13 cellular contexts compared by ENCODE assay signal in the genomic region with DNA sequence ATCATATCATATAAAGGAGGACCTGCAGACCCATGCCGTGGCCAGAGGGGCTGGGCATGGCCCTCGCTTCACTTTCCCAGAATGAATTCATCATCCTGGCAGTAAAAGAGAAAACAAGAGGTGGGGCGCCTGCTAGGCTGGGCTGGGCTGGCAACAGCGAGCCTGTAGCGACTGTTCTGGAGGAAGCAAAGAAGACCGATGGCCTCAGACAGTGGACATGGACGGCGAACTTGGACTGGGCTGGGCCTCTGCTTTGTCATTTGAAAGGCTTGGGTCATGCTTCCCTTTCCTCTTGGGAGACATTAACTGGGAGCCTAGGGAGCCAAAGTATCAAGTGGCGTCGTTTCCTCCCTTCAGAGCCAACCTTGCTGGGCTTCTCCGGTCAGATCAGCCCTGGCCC. TPM values are rescaled to one million over a fixed set of nuclear protein-coding genes. Genes with fewer than 3 reads are reported as not detected.
A peak's percentile ranks its signal among the peaks of the same experiment; 100 is the strongest.
DNase-seq lines count a peak whose midpoint lies in the region; ATAC-seq and TF ChIP-seq lines count a peak whose summit lies in the region.
"Had no signal": no experiment of that assay in that cellular context is flagged by ENCODE, and none has a peak within 500 bp of the region (broad histone marks: within the 10 kb centered on the region; RNA-seq: fewer than 3 reads in every experiment).

No MANE protein-coding gene starts in this region.

- DNase-seq in T-helper 17 cell (no peak), heart left ventricle (no peak), naive B cell (no peak), iPS-NIHi7 (ENCODE audit: extremely low spot score) (no peak), foreskin fibroblast (no peak)
- no peak for DNase-seq in stimulated activated CD4-positive, alpha-beta T cell treated with anti-CD3 and anti-CD28 coated beads, Interleukin-4, amount 100 ng/mL, for 24 hours
- DNase-seq: activated CD8-positive, alpha-beta T cell treated with anti-CD3 and anti-CD28 coated beads, Interleukin-2, amount 10 ng/mL, durations not matched to agents 7 days and 5 days; dermis blood vessel endothelial cell; immature natural killer cell; T-cell had no signal

- H3K36me3 ChIP-seq in heart left ventricle (no peaks in the 10 kb centered on the region), thymus (ENCODE audit: control insufficient read depth, insufficient read depth) (no peaks in the 10 kb centered on the region)

- H3K9me3 Mint-ChIP-seq in naive B cell, result peaks cover 0 to 2% (median 0%) of the 10 kb centered on the region in 7 donors
- H3K9me3 Mint-ChIP-seq: activated naive CD4-positive, alpha-beta T cell treated with anti-CD3 and anti-CD28 coated beads, Interleukin-2, amount 50 U/mL, for 72 hours; T-cell had no signal

- 32 to 39% (median 34%) methylated on average over 11 of the region's 11 CpGs for WGBS in heart left ventricle, 4 donors
- 59% methylated on average over 11 of the region's 11 CpGs for WGBS in thymus

- H3K4me3 ChIP-seq in heart left ventricle (peak overlapping the region in 11 of 12 donors; percentile 3 to 50 (median 30)), thymus (ENCODE audit: low read length) (peak overlapping the region; percentile 48), foreskin fibroblast (ENCODE audit: low read depth in 1 of 2, low read length in 2 of 2) (no peak overlapping the region)

- TF ChIP-seq CTCF in heart left ventricle (IDR thresholded peaks at IDR 0.05) (no peak), foreskin fibroblast (IDR thresholded peaks at IDR 0.05; ENCODE audit: low read depth, low read length) (no peak)

- no peaks in the 10 kb centered on the region for H3K9me3 ChIP-seq in T-helper 17 cell (ENCODE audit: control insufficient read depth, low read length, poor library complexity, severe bottlenecking)
- no peaks in the 10 kb centered on the region for H3K9me3 ChIP-seq in heart left ventricle
- H3K9me3 ChIP-seq in thymus (ENCODE audit: control insufficient read depth), result no peaks in the 10 kb centered on the region

- H3K36me3 Mint-ChIP-seq in T-helper 17 cell (ENCODE audit: low read depth) (peaks cover 4% of the 10 kb centered on the region), naive B cell (no peaks in the 10 kb centered on the region)
- H3K36me3 Mint-ChIP-seq: activated naive CD4-positive, alpha-beta T cell treated with anti-CD3 and anti-CD28 coated beads, Interleukin-2, amount 50 U/mL, for 72 hours; immature natural killer cell; T-cell had no signal

- ATAC-seq in T-helper 17 cell, result no peak
- ATAC-seq in heart left ventricle, result peak in 1 of 4 donors; percentile 49
- no peak for ATAC-seq in naive B cell (ENCODE audit: low read depth in 2 of 2)
- ATAC-seq in GM19328 (IDR thresholded peaks at IDR 0.05; ENCODE audit: unreplicated experiment), result no peak
- ATAC-seq: activated CD8-positive, alpha-beta T cell treated with anti-CD3 and anti-CD28 coated beads, Interleukin-2, amount 10 ng/mL, durations not matched to agents 7 days and 5 days had no signal

- H3K4me1 ChIP-seq in heart left ventricle (peaks cover 0 to 15% (median 5%) of the 10 kb centered on the region in 12 donors), thymus (ENCODE audit: control insufficient read depth, insufficient read depth, low read length) (peaks cover 19% of the 10 kb centered on the region)

- H3K27ac ChIP-seq in heart left ventricle, result no peak overlapping the region
- H3K27ac ChIP-seq in thymus (ENCODE audit: low read depth), result no peak overlapping the region

- no peak for TF ChIP-seq POLR2A in heart left ventricle (IDR thresholded peaks at IDR 0.05)

- intact Hi-C loops in heart left ventricle (cut with DNase I), result no loop called here

- H3K27me3 Mint-ChIP-seq in T-helper 17 cell (peaks cover 54% of the 10 kb centered on the region), naive B cell (peaks cover 36 to 60% (median 47%) of the 10 kb centered on the region in 3 donors)

- H3K27me3 ChIP-seq in heart left ventricle (peaks cover 5 to 39% (median 29%) of the 10 kb centered on the region in 9 donors), thymus (ENCODE audit: control insufficient read depth, insufficient read depth) (no peaks in the 10 kb centered on the region)

- H3K4me3 Mint-ChIP-seq in T-helper 17 cell (peak overlapping the region; percentile 36), naive B cell (peak overlapping the region in 5 of 8 donors; percentile 55 to 61 (median 58))
- H3K4me3 Mint-ChIP-seq: activated CD8-positive, alpha-beta T cell treated with anti-CD3 and anti-CD28 coated beads, Interleukin-2, amount 10 ng/mL, durations not matched to agents 7 days and 5 days; immature natural killer cell had no signal

- no peak overlapping the region for H3K27ac Mint-ChIP-seq in T-helper 17 cell
- no peak overlapping the region for H3K27ac Mint-ChIP-seq in naive B cell
- H3K27ac Mint-ChIP-seq: activated CD8-positive, alpha-beta T cell treated with anti-CD3 and anti-CD28 coated beads, Interleukin-2, amount 10 ng/mL, durations not matched to agents 7 days and 5 days; activated naive CD4-positive, alpha-beta T cell treated with anti-CD3 and anti-CD28 coated beads, Interleukin-2, amount 50 U/mL, for 72 hours; immature natural killer cell; T-cell had no signal

- H3K4me1 Mint-ChIP-seq in T-helper 17 cell (peaks cover 2% of the 10 kb centered on the region), naive B cell (peaks cover 0 to 14% (median 9%) of the 10 kb centered on the region in 3 donors)
- H3K4me1 Mint-ChIP-seq: immature natural killer cell had no signal

RNA-seq across cellular contexts. Expression of a gene that starts 0.4 kb away (rescaled TPM):
- total RNA-seq in T-helper 17 cell (not detected), heart left ventricle (under 1 TPM in 1 of 9 donors, not detected in 8; 0.54 TPM)
- polyA plus RNA-seq in heart left ventricle (under 1 TPM in 1 of 2 donors, not detected in 1; 0.10 TPM), naive B cell (ENCODE audit: low read depth in 6 of 6) (not detected), thymus (8.5 TPM)
- total RNA-seq: activated CD8-positive, alpha-beta T cell treated with anti-CD3 and anti-CD28 coated beads, Interleukin-2, amount 10 ng/mL, durations not matched to agents 7 days and 5 days; activated naive CD4-positive, alpha-beta T cell treated with anti-CD3 and anti-CD28 coated beads, Interleukin-2, amount 50 U/mL, for 72 hours; dermis blood vessel endothelial cell; T-cell had no signal
- polyA plus RNA-seq: immature natural killer cell had no signal

RNA-seq across cellular contexts. Expression of a gene that starts 45.6 kb away (rescaled TPM):
- total RNA-seq in T-helper 17 cell (10 to 100 TPM; 86.4 to 97.2 TPM), heart left ventricle (10 to 100 TPM in 3 of 9 donors, 1 to 10 TPM in 6; 4.2 to 23.3 (median 6.0) TPM)
- polyA plus RNA-seq in heart left ventricle (1 to 10 TPM; 3.2 to 5.3 TPM), naive B cell (ENCODE audit: low read depth in 6 of 6) (10 to 100 TPM; 18.4 to 48.2 (median 40.3) TPM), thymus (33.0 TPM)

Comparison
In these comparisons a context has a peak if more than half of its experiments do, and no peak if none do; other contexts are left out.
1. H3K4me3 ChIP-seq: peak in heart left ventricle (11 of 12) and thymus (single experiment); none in foreskin fibroblast (0 of 2).